In the genomic region with DNA sequence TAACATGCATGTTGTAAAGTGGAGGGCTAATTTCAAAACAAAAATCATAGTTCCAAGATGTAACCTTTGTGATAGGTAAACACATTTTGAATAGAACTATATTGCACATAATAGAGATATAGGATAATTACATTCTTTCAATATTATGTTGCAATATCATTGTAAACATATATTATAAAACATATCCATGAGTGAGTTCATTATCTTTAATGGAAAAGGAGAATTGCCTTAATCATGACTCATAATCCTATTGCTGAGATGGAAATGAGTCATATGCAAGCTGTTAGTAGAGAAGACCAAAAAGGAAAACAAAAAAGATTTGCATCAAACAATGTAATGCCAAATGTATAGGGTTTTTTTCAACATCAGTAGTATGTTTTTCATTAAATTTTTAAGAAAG, we compare ENCODE assay signal across 16 cellular contexts.
DNase-seq lines count a peak whose midpoint lies in the region; ATAC-seq, FAIRE-seq and TF ChIP-seq lines count a peak whose summit lies in the region.
"Had no signal": no experiment of that assay in that cellular context is flagged by ENCODE, and none has a peak within 500 bp of the region (broad histone marks: within the 10 kb centered on the region; RNA-seq: fewer than 3 reads in every experiment).

No MANE protein-coding gene starts in this region.

- CTCF ChIA-PET in CD8-positive, alpha-beta T cell (lab: Charles Lee), result no interaction called here

- H3K4me1 Mint-ChIP-seq in CD8-positive, alpha-beta T cell (ENCODE audit: low read depth), result no peaks in the 10 kb centered on the region

- peak; percentile 2 for DNase-seq in EL
- no peak for DNase-seq in RCC 7860 (ENCODE audit: low spot score)
- DNase-seq in cardiac fibroblast (ENCODE audit: low read depth in 2 of 2), result peak; percentile 33 to 35
- peak; percentile 5 for DNase-seq in keratinocyte (ENCODE audit: low read depth, low spot score)
- no peak for DNase-seq in CD8-positive, alpha-beta T cell
- no peak for DNase-seq in NCI-H524 (lab: John Stamatoyannopoulos, UW)
- no peak for DNase-seq in body of pancreas
- DNase-seq: anterior cingulate cortex, left ventricle myocardium superior, NCI-H146, posterior cingulate gyrus, SW 1271 had no signal

- H3K4me2 ChIP-seq in keratinocyte (ENCODE audit: control insufficient read depth, extremely low read depth, insufficient read depth, low read depth, low read length), result no peak overlapping the region

- TF ChIP-seq POLR2A in body of pancreas (IDR thresholded peaks at IDR 0.05), result no peak

- no peaks in the 10 kb centered on the region for H3K36me3 Mint-ChIP-seq in CD8-positive, alpha-beta T cell

- H3K4me3 Mint-ChIP-seq in CD8-positive, alpha-beta T cell, result no peak overlapping the region
- H3K4me3 Mint-ChIP-seq: dendritic cell treated with granulocyte-macrophage colony-stimulating factor and Interleukin-4, amounts not matched to agents 40 ng/mL and 50 ng/mL, for 4 days had no signal

- H3K36me3 ChIP-seq in keratinocyte (ENCODE audit: control insufficient read depth in 2 of 2, extremely low read depth in 1 of 2, insufficient read depth in 2 of 2, low read length in 2 of 2) (no peaks in the 10 kb centered on the region), body of pancreas (replicated peaks in 1 of 2; ENCODE audit: insufficient read depth in 1 of 2, low read depth in 2 of 2) (no peaks in the 10 kb centered on the region)
- no peaks in the 10 kb centered on the region for H3K36me3 ChIP-seq in CD8-positive, alpha-beta T cell (ENCODE audit: insufficient read depth, low read length)
- H3K36me3 ChIP-seq: BE2C, vagina had no signal

- H3K27ac ChIP-seq in keratinocyte (ENCODE audit: control insufficient read depth, insufficient read depth, low read length), result no peak overlapping the region
- no peak overlapping the region for H3K27ac ChIP-seq in CD8-positive, alpha-beta T cell (ENCODE audit: low read depth, low read length)
- no peak overlapping the region for H3K27ac ChIP-seq in body of pancreas
- H3K27ac ChIP-seq: vagina had no signal

- no peaks in the 10 kb centered on the region for H3K79me2 ChIP-seq in keratinocyte (ENCODE audit: control insufficient read depth, insufficient read depth, low read length)

- H3K4me1 ChIP-seq in keratinocyte (ENCODE audit: control insufficient read depth, extremely low read depth, insufficient read depth, low read length) (peaks cover 3% of the 10 kb centered on the region), body of pancreas (no peaks in the 10 kb centered on the region)
- no peaks in the 10 kb centered on the region for H3K4me1 ChIP-seq in CD8-positive, alpha-beta T cell (ENCODE audit: insufficient read depth, low read length)
- H3K4me1 ChIP-seq: BE2C, vagina had no signal

- intact Hi-C loops in CD8-positive, alpha-beta T cell (cut with DNase I, micrococcal nuclease), result no loop called here
- intact Hi-C loops in body of pancreas (cut with DNase I), result no loop called here

- H3K27me3 Mint-ChIP-seq in CD8-positive, alpha-beta T cell (ENCODE audit: low read depth), result no peaks in the 10 kb centered on the region
- H3K27me3 Mint-ChIP-seq: dendritic cell treated with granulocyte-macrophage colony-stimulating factor and Interleukin-4, amounts not matched to agents 40 ng/mL and 50 ng/mL, for 4 days had no signal

- TF ChIP-seq CTCF in cardiac fibroblast (IDR thresholded peaks at IDR 0.05; ENCODE audit: low read depth, low read length) (no peak), keratinocyte (optimal IDR thresholded peaks at IDR 0.05 in 1 of 3, IDR thresholded peaks at IDR 0.05 in 1 of 3, conservative IDR thresholded peaks at IDR 0.05 in 1 of 3; ENCODE audit: extremely low read depth in 1 of 3, insufficient read depth in 2 of 3, low read length in 3 of 3) (no peak), body of pancreas (IDR thresholded peaks at IDR 0.05) (no peak)
- TF ChIP-seq CTCF in CD8-positive, alpha-beta T cell (IDR thresholded peaks at IDR 0.05), result no peak

- H3K9me3 Mint-ChIP-seq in CD8-positive, alpha-beta T cell, result no peaks in the 10 kb centered on the region

- H3K27me3 ChIP-seq in keratinocyte (ENCODE audit: control insufficient read depth, extremely low read depth, insufficient read depth, low read length) (no peaks in the 10 kb centered on the region), body of pancreas (no peaks in the 10 kb centered on the region)
- no peaks in the 10 kb centered on the region for H3K27me3 ChIP-seq in CD8-positive, alpha-beta T cell (ENCODE audit: insufficient read depth, low read length)
- H3K27me3 ChIP-seq: BE2C, vagina had no signal

- H4K20me1 ChIP-seq in keratinocyte (ENCODE audit: control insufficient read depth, extremely low read depth, insufficient read depth, low read length), result no peaks in the 10 kb centered on the region

- FAIRE-seq in RCC 7860 (lab: Jason Lieb, UNC) (peak; percentile 51), keratinocyte (lab: Jason Lieb, UNC) (no peak)

- POLR2A ChIA-PET in CD8-positive, alpha-beta T cell (lab: Charles Lee), result no interaction called here

- no peak overlapping the region for H3K9ac ChIP-seq in keratinocyte (ENCODE audit: control insufficient read depth, extremely low read depth, insufficient read depth, low read length)

- dilution Hi-C loops in keratinocyte (cut with MboI; ENCODE audit: extremely low pct_ligation_motif_present, low sequenced_read_pairs), result no loop called here

- H3K27ac Mint-ChIP-seq in CD8-positive, alpha-beta T cell, result no peak overlapping the region
- H3K27ac Mint-ChIP-seq: dendritic cell treated with granulocyte-macrophage colony-stimulating factor and Interleukin-4, amounts not matched to agents 40 ng/mL and 50 ng/mL, for 4 days had no signal

- no peaks in the 10 kb centered on the region for H3K9me3 ChIP-seq in keratinocyte (ENCODE audit: control insufficient read depth, low read depth, low read length)
- no peaks in the 10 kb centered on the region for H3K9me3 ChIP-seq in CD8-positive, alpha-beta T cell (ENCODE audit: low read length)
- H3K9me3 ChIP-seq in body of pancreas, result no peaks in the 10 kb centered on the region
- H3K9me3 ChIP-seq: BE2C, vagina had no signal

- H2AFZ ChIP-seq in keratinocyte (ENCODE audit: control insufficient read depth, low read length), result no peak overlapping the region

- no peaks in the 10 kb centered on the region for H3K9me1 ChIP-seq in keratinocyte (ENCODE audit: control insufficient read depth, extremely low read depth, insufficient read depth, low read length)

- H3K4me3 ChIP-seq in cardiac fibroblast (replicated peaks in 1 of 2; ENCODE audit: low read depth in 2 of 2, low read length in 2 of 2) (no peak overlapping the region), keratinocyte (ENCODE audit: control insufficient read depth in 2 of 3, extremely low read depth in 1 of 3, insufficient read depth in 2 of 3, low read depth in 1 of 3, low read length in 3 of 3) (no peak overlapping the region), body of pancreas (no peak overlapping the region)
- H3K4me3 ChIP-seq in CD8-positive, alpha-beta T cell (ENCODE audit: low read depth, low read length), result no peak overlapping the region
- H3K4me3 ChIP-seq: vagina had no signal

- no peak for ATAC-seq in CD8-positive, alpha-beta T cell
- ATAC-seq in HG03159 (IDR thresholded peaks at IDR 0.05; ENCODE audit: unreplicated experiment) (no peak), body of pancreas (no peak)
- ATAC-seq: left ventricle myocardium superior had no signal

Comparison
In these comparisons a context has a peak if more than half of its experiments do, and no peak if none do; other contexts are left out.
1. DNase-seq: peak in EL (single experiment), cardiac fibroblast (2 of 2) and keratinocyte (single experiment); none in RCC 7860 (single experiment), CD8-positive, alpha-beta T cell (0 of 7), NCI-H524 (0 of 2) and body of pancreas (0 of 4).